12 cellular contexts compared by ENCODE assay signal in the genomic region with DNA sequence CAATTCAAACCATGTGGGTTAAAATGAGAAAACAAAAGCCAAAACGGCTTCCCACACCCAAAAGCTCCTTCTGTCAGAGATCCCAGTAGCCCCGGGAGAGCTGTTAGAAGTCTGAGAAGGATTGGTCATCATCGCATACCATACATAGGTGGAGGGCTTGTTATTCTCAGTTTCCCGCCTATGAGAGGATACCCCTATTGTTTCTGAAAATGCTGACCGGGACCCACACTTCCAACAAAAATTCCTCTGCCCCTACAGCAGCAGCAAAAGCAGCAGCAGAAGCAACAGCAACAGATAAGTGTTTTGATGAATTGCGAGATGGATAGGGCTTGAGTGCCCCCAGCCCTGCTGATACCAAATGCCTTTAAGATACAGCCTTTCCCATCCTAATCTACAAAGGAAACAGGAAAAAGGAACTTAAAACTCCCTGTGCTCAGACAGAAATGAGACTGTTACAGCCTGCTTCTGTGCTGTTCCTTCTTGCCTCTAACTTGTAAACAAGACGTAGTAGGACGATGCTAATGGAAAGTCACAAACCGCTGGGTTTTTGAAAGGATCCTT. TPM values are rescaled to one million over a fixed set of nuclear protein-coding genes. Genes with fewer than 3 reads are reported as not detected.
DNase-seq lines count a peak whose midpoint lies in the region; ATAC-seq lines count a peak whose summit lies in the region.
"Had no signal": no experiment of that assay in that cellular context is flagged by ENCODE, and none has a peak within 500 bp of the region (broad histone marks: within the 10 kb centered on the region; RNA-seq: fewer than 3 reads in every experiment).

Gene TEK (plus strand): TSS at position 245 of the 561 bp plus-strand sequence. CDS start 366 bp downstream, outside the sequence.

- H3K9ac ChIP-seq in HUES6 (ENCODE audit: low read length) (peak within 1 kb of the TSS; percentile 49), skeletal muscle tissue (ENCODE audit: low read depth in 1 of 3, low read length in 3 of 3) (peak within 1 kb of the TSS in 2 of 3 donors; percentile 47 to 54)

- ATAC-seq in HG02981 (IDR thresholded peaks at IDR 0.05; ENCODE audit: unreplicated experiment) (no peak), HG02884 (IDR thresholded peaks at IDR 0.05; ENCODE audit: unreplicated experiment) (no peak)

- H3K4me3 ChIP-seq in HUES6 (ENCODE audit: low read depth, low read length) (peak within 1 kb of the TSS; percentile 52), skeletal muscle tissue (ENCODE audit: low read length in 3 of 3) (peak within 1 kb of the TSS; percentile 32 to 72 (median 41))

- H3K4me1 ChIP-seq in HUES6 (ENCODE audit: control insufficient read depth, insufficient read depth, low read length) (peaks cover 14% of the 10 kb centered on the region), skeletal muscle tissue (ENCODE audit: control insufficient read depth in 3 of 3, insufficient read depth in 3 of 3, low read length in 3 of 3) (no peaks in the 10 kb centered on the region)

- peak; percentile 50 for DNase-seq in ecto neural progenitor cell (ENCODE audit: low spot score)
- DNase-seq in iris pigment epithelial cell (ENCODE audit: low read depth) = peak; percentile 53
- no peak for DNase-seq in SHP77 (lab: John Stamatoyannopoulos, UW)
- DNase-seq in GF-D8 (lab: John Stamatoyannopoulos, UW) = no peak
- DNase-seq: activated naive CD8-positive, alpha-beta T cell treated with anti-CD3 and anti-CD28 coated beads for 36 hours; NCI-H82; small intestine had no signal

- H3K27ac ChIP-seq in HUES6 (ENCODE audit: low read depth, low read length) = peak within 1 kb of the TSS; percentile 22; the same call in 1 of the 2 replicates
- no peak within 1 kb of the TSS for H3K27ac ChIP-seq in skeletal muscle tissue (ENCODE audit: low read depth, low read length)
- H3K27ac ChIP-seq: VCaP had no signal

- no peaks in the 10 kb centered on the region for H3K27me3 ChIP-seq in HUES6 (ENCODE audit: control insufficient read depth, insufficient read depth, low read length)
- no peaks in the 10 kb centered on the region for H3K27me3 ChIP-seq in skeletal muscle tissue (ENCODE audit: control insufficient read depth in 3 of 3, insufficient read depth in 3 of 3, low read length in 3 of 3)

- no peaks in the 10 kb centered on the region for H3K9me3 ChIP-seq in HUES6 (ENCODE audit: control insufficient read depth, insufficient read depth, low read depth, low read length)
- no peaks in the 10 kb centered on the region for H3K9me3 ChIP-seq in skeletal muscle tissue (ENCODE audit: control insufficient read depth in 3 of 3, low read length in 3 of 3)

- H3K36me3 ChIP-seq in HUES6 (ENCODE audit: control insufficient read depth, insufficient read depth, low read length) (no peaks in the 10 kb centered on the region), skeletal muscle tissue (ENCODE audit: control insufficient read depth in 3 of 3, insufficient read depth in 3 of 3, low read length in 3 of 3) (no peaks in the 10 kb centered on the region)

RNA-seq across cellular contexts. Expression of gene TEK, which starts in this region (rescaled TPM):
- total RNA-seq in skeletal muscle tissue = 23.0 TPM
- total RNA-seq: activated naive CD8-positive, alpha-beta T cell treated with anti-CD3 and anti-CD28 coated beads for 36 hours had no signal

Comparison
In these comparisons a context has a peak if more than half of its experiments do, and no peak if none do; other contexts are left out.
1. DNase-seq: peak in ecto neural progenitor cell (single experiment) and iris pigment epithelial cell (single experiment); none in SHP77 (0 of 2) and GF-D8 (single experiment).